ENCODE assay signal across 6 cellular contexts in genomic region chr9:74095925-74096324, GRCh38.
"Had no signal": no experiment of that assay in that cellular context is flagged by ENCODE, and none has a peak within 500 bp of the region (broad histone marks: within the 10 kb centered on the region; RNA-seq: fewer than 3 reads in every experiment).

No MANE protein-coding gene starts in this region.

- H3K4me3 ChIP-seq: K562 had no signal

- H3K27ac Mint-ChIP-seq: H9 had no signal

- ATAC-seq: K562 had no signal

- DNase-seq: GOT3, H9, HCEC 1CT, IMR-90, KG1 had no signal

- H3K4me3 Mint-ChIP-seq: H9 had no signal
